ENCODE assay signal across 30 cellular contexts in the genomic region with DNA sequence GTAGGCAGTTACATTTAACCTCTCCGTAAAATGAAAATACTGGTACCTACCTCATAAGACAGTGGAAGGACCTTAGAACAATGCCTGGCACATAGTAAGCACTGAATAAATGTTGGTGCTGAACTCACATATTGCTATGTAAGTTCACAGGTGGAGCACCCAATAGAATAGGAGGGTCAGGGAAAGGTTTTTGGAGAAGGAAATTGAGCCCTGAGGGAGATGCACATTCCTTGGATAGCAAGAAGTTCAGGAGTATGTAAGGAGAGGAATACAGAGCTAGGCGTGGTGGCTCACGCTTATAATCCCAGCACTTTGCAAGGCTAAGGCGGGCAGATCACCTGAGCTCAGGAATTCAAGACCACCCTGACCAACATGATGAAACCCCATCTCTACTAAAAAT. TPM values are rescaled to one million over a fixed set of nuclear protein-coding genes. Genes with fewer than 3 reads are reported as not detected.
"Had no signal": no experiment of that assay in that cellular context is flagged by ENCODE, and none has a peak within 500 bp of the region (broad histone marks: within the 10 kb centered on the region; RNA-seq: fewer than 3 reads in every experiment).

No MANE protein-coding gene starts in this region.

- H3K27ac Mint-ChIP-seq: activated CD4-positive, alpha-beta T cell treated with anti-CD3 and anti-CD28 coated beads, Interleukin-2, amount 10 ng/mL, durations not matched to agents 24 days and 14 days; activated CD8-positive, alpha-beta T cell treated with anti-CD3 and anti-CD28 coated beads for 36 hours; activated naive CD4-positive, alpha-beta T cell treated with anti-CD3 and anti-CD28 coated beads, Interleukin-2, amount 50 U/mL, for 24 hours; activated naive CD8-positive, alpha-beta T cell treated with anti-CD3 and anti-CD28 coated beads, Interleukin-2, amount 10 ng/mL, durations not matched to agents 7 days and 5 days; activated T-cell treated with anti-CD3 and anti-CD28 coated beads, Interleukin-2, amount 50 U/mL, for 72 hours; activated T-helper 17 cell treated with anti-CD3 and anti-CD28 coated beads, Interleukin-2, amount 50 U/mL, for 72 hours had no signal

- H3K4me3 Mint-ChIP-seq: activated CD4-positive, alpha-beta T cell treated with anti-CD3 and anti-CD28 coated beads, Interleukin-2, amount 10 ng/mL, durations not matched to agents 24 days and 14 days; activated CD8-positive, alpha-beta T cell treated with anti-CD3 and anti-CD28 coated beads for 36 hours; activated naive CD4-positive, alpha-beta T cell treated with anti-CD3 and anti-CD28 coated beads, Interleukin-2, amount 50 U/mL, for 24 hours; activated naive CD8-positive, alpha-beta T cell treated with anti-CD3 and anti-CD28 coated beads, Interleukin-2, amount 10 ng/mL, durations not matched to agents 7 days and 5 days; activated T-cell treated with anti-CD3 and anti-CD28 coated beads, Interleukin-2, amount 50 U/mL, for 72 hours; activated T-helper 17 cell treated with anti-CD3 and anti-CD28 coated beads, Interleukin-2, amount 50 U/mL, for 72 hours had no signal

- DNase-seq: activated CD4-positive, alpha-beta T cell treated with anti-CD3 and anti-CD28 coated beads, Interleukin-2, amount 10 ng/mL, durations not matched to agents 24 days and 14 days; activated CD4-positive, alpha-beta T cell treated with anti-CD3 and anti-CD28 coated beads, Interleukin-2, amount 50 U/mL, for 4 hours; activated CD8-positive, alpha-beta T cell treated with anti-CD3 and anti-CD28 coated beads for 36 hours; activated effector memory CD4-positive, alpha-beta T cell treated with anti-CD3 and anti-CD28 coated beads, Interleukin-2, amount 50 U/mL, for 16 hours; activated naive CD4-positive, alpha-beta T cell; activated naive CD8-positive, alpha-beta T cell treated with anti-CD3 and anti-CD28 coated beads, Interleukin-2, amount 10 ng/mL, durations not matched to agents 7 days and 5 days; activated T-cell treated with anti-CD3 and anti-CD28 coated beads, Interleukin-2, amount 50 U/mL, for 1 hour; activated T-cell treated with anti-CD3 and anti-CD28 coated beads, Interleukin-2, amount 50 U/mL, for 72 hours; amygdala; body of pancreas; NCI-H1105; NCI-H1417 treated with DMSO at 0.1 percent for 48 hours; NCI-H187 treated with DMSO at 0.1 percent for 48 hours; NCI-H345; NCI-H524 treated with DMSO at 0.1 percent for 48 hours; SHP77; SJCRH30; T1000; WERI-Rb-1 had no signal

- H3K4me3 ChIP-seq: ascending aorta, body of pancreas, breast epithelium, SJCRH30, SK-N-MC had no signal

- H3K36me3 Mint-ChIP-seq: activated naive CD4-positive, alpha-beta T cell treated with anti-CD3 and anti-CD28 coated beads, Interleukin-2, amount 50 U/mL, for 24 hours had no signal

- H3K9me3 ChIP-seq: ascending aorta, body of pancreas, breast epithelium, SJCRH30 had no signal

- H3K27me3 ChIP-seq: ascending aorta, SJCRH30 had no signal

- H3K9me3 Mint-ChIP-seq: activated CD4-positive, alpha-beta T cell treated with anti-CD3 and anti-CD28 coated beads, Interleukin-2, amount 10 ng/mL, durations not matched to agents 24 days and 14 days; activated CD8-positive, alpha-beta T cell treated with anti-CD3 and anti-CD28 coated beads for 36 hours; activated naive CD4-positive, alpha-beta T cell treated with anti-CD3 and anti-CD28 coated beads, Interleukin-2, amount 50 U/mL, for 24 hours; activated naive CD8-positive, alpha-beta T cell treated with anti-CD3 and anti-CD28 coated beads, Interleukin-2, amount 10 ng/mL, durations not matched to agents 7 days and 5 days; activated T-cell treated with anti-CD3 and anti-CD28 coated beads, Interleukin-2, amount 50 U/mL, for 72 hours; activated T-helper 17 cell treated with anti-CD3 and anti-CD28 coated beads, Interleukin-2, amount 50 U/mL, for 72 hours had no signal

- ATAC-seq: activated CD8-positive, alpha-beta T cell treated with anti-CD3 and anti-CD28 coated beads for 36 hours; activated T-cell treated with anti-CD3 and anti-CD28 coated beads, Interleukin-2, amount 50 U/mL, for 72 hours; activated T-helper 17 cell treated with anti-CD3 and anti-CD28 coated beads, Interleukin-2, amount 50 U/mL, for 72 hours; body of pancreas; Panc1 had no signal

- H3K27ac ChIP-seq: body of pancreas, breast epithelium, SJCRH30, WERI-Rb-1 had no signal

- H3K36me3 ChIP-seq: ascending aorta, breast epithelium had no signal

RNA-seq across cellular contexts. Expression of a gene that starts 7.0 kb away (rescaled TPM):
- total RNA-seq: ascending aorta, body of pancreas had no signal

RNA-seq across cellular contexts. Expression of a gene that starts 7.6 kb away (rescaled TPM):
- total RNA-seq: activated CD4-positive, alpha-beta T cell treated with anti-CD3 and anti-CD28 coated beads, Interleukin-2, amount 10 ng/mL, durations not matched to agents 24 days and 14 days; activated CD8-positive, alpha-beta memory T cell treated with anti-CD3 and anti-CD28 coated beads for 36 hours; activated CD8-positive, alpha-beta T cell treated with anti-CD3 and anti-CD28 coated beads for 36 hours; activated naive CD8-positive, alpha-beta T cell treated with anti-CD3 and anti-CD28 coated beads, Interleukin-2, amount 10 ng/mL, durations not matched to agents 7 days and 5 days; ascending aorta; body of pancreas; cardiac septum; M059J; T-helper 1 cell treated with Interleukin-12 subunit alpha and Interleukin-12 subunit beta and Interleukin-4 antibody, amounts not matched to agents 30 ng/mL and 1 ng/mL, for 36 hours; T-helper 2 cell treated with Interferon-gamma antibody and Interleukin-4, amounts not matched to agents 100 ng/mL and 5 ng/mL, for 36 hours had no signal

RNA-seq across cellular contexts. Expression of a gene that starts 27.8 kb away (rescaled TPM):
- total RNA-seq: activated CD4-positive, alpha-beta T cell treated with anti-CD3 and anti-CD28 coated beads, Interleukin-2, amount 10 ng/mL, durations not matched to agents 24 days and 14 days; activated CD8-positive, alpha-beta memory T cell treated with anti-CD3 and anti-CD28 coated beads for 36 hours; activated naive CD8-positive, alpha-beta T cell treated with anti-CD3 and anti-CD28 coated beads, Interleukin-2, amount 10 ng/mL, durations not matched to agents 7 days and 5 days; activated T-helper 17 cell treated with anti-CD3 and anti-CD28 coated beads, Interleukin-2, amount 50 U/mL, for 72 hours; ascending aorta; body of pancreas; M059J; T-helper 1 cell treated with Interleukin-12 subunit alpha and Interleukin-12 subunit beta and Interleukin-4 antibody, amounts not matched to agents 30 ng/mL and 1 ng/mL, for 36 hours; T-helper 2 cell treated with Interferon-gamma antibody and Interleukin-4, amounts not matched to agents 100 ng/mL and 5 ng/mL, for 36 hours had no signal
